ENCODE assay signal across 20 cellular contexts in genomic region chr6:117423754-117424153, GRCh38. TPM values are rescaled to one million over a fixed set of nuclear protein-coding genes. Genes with fewer than 3 reads are reported as not detected.
"Had no signal": no experiment of that assay in that cellular context is flagged by ENCODE, and none has a peak within 500 bp of the region (broad histone marks: within the 10 kb centered on the region; RNA-seq: fewer than 3 reads in every experiment).

No MANE protein-coding gene starts in this region.

- H3K27me3 ChIP-seq: esophagus squamous epithelium, tibial nerve had no signal

- H3K4me1 ChIP-seq: esophagus squamous epithelium, tibial nerve had no signal

- ATAC-seq: activated naive CD4-positive, alpha-beta T cell treated with anti-CD3 and anti-CD28 coated beads, Interleukin-2, amount 50 U/mL, for 72 hours; activated T-cell treated with anti-CD3 and anti-CD28 coated beads, Interleukin-2, amount 50 U/mL, for 4 hours; stimulated activated naive B cell treated with anti-CD40 and anti-IgM and Interleukin-4, amounts not matched to agents 10 μg/mL and 1 μg/mL and 100 μg/mL, for 72 hours; T-helper 17 cell; WTC11 had no signal

- H3K27ac ChIP-seq: esophagus squamous epithelium, skin epidermis, tibial nerve had no signal

- H3K36me3 Mint-ChIP-seq: activated naive CD4-positive, alpha-beta T cell treated with anti-CD3 and anti-CD28 coated beads, Interleukin-2, amount 50 U/mL, for 72 hours; naive B cell; WTC11 had no signal

- H3K27ac Mint-ChIP-seq: activated CD4-positive, alpha-beta memory T cell treated with anti-CD3 and anti-CD28 coated beads, Interleukin-2, amount 10 ng/mL, durations not matched to agents 7 days and 5 days; activated naive CD4-positive, alpha-beta T cell treated with anti-CD3 and anti-CD28 coated beads, Interleukin-2, amount 50 U/mL, for 72 hours; naive B cell; stimulated activated naive B cell treated with anti-CD40 and anti-IgM and Interleukin-4, amounts not matched to agents 10 μg/mL and 1 μg/mL and 100 μg/mL, for 72 hours; T-helper 17 cell; WTC11 had no signal

- H3K36me3 ChIP-seq: esophagus squamous epithelium, tibial nerve had no signal

- H3K4me3 Mint-ChIP-seq: activated CD4-positive, alpha-beta memory T cell treated with anti-CD3 and anti-CD28 coated beads, Interleukin-2, amount 10 ng/mL, durations not matched to agents 7 days and 5 days; activated T-cell treated with anti-CD3 and anti-CD28 coated beads, Interleukin-2, amount 50 U/mL, for 4 hours; naive B cell; stimulated activated naive B cell treated with anti-CD40 and anti-IgM and Interleukin-4, amounts not matched to agents 10 μg/mL and 1 μg/mL and 100 μg/mL, for 72 hours; T-helper 17 cell; WTC11 had no signal

- H3K9me3 Mint-ChIP-seq: activated CD4-positive, alpha-beta memory T cell treated with anti-CD3 and anti-CD28 coated beads, Interleukin-2, amount 10 ng/mL, durations not matched to agents 7 days and 5 days; activated naive CD4-positive, alpha-beta T cell treated with anti-CD3 and anti-CD28 coated beads, Interleukin-2, amount 50 U/mL, for 72 hours; activated T-cell treated with anti-CD3 and anti-CD28 coated beads, Interleukin-2, amount 50 U/mL, for 4 hours; WTC11 had no signal

- H3K4me1 Mint-ChIP-seq: activated CD4-positive, alpha-beta memory T cell treated with anti-CD3 and anti-CD28 coated beads, Interleukin-2, amount 10 ng/mL, durations not matched to agents 7 days and 5 days; naive B cell; stimulated activated naive B cell treated with anti-CD40 and anti-IgM and Interleukin-4, amounts not matched to agents 10 μg/mL and 1 μg/mL and 100 μg/mL, for 72 hours; WTC11 had no signal

- DNase-seq: activated CD4-positive, alpha-beta memory T cell treated with anti-CD3 and anti-CD28 coated beads, Interleukin-2, amount 10 ng/mL, durations not matched to agents 7 days and 5 days; activated CD4-positive, alpha-beta T cell treated with anti-CD3 and anti-CD28 coated beads for 4 hours; activated effector memory CD4-positive, alpha-beta T cell treated with anti-CD3 and anti-CD28 coated beads, Interleukin-2, amount 50 U/mL, for 16 hours; activated T-cell treated with anti-CD3 and anti-CD28 coated beads, Interleukin-2, amount 50 U/mL, for 4 hours; amniotic stem cell; central memory CD4-positive, alpha-beta T cell; cortex of kidney; effector CD4-positive, alpha-beta T cell; esophagus squamous epithelium; foreskin fibroblast; midbrain; naive B cell; stimulated activated CD4-positive, alpha-beta T cell treated with anti-CD3 and anti-CD28 coated beads, Interleukin-15, amount 100 ng/mL, for 24 hours; stimulated activated CD4-positive, alpha-beta T cell treated with anti-CD3 and anti-CD28 coated beads, Interleukin-4, amount 100 ng/mL, for 1 hour; stimulated activated naive B cell treated with anti-CD40 and anti-IgM and Interleukin-4, amounts not matched to agents 10 μg/mL and 1 μg/mL and 100 μg/mL, for 72 hours; T-helper 17 cell had no signal

- H3K9me3 ChIP-seq: esophagus squamous epithelium, tibial nerve had no signal

- H3K4me3 ChIP-seq: esophagus squamous epithelium, skin epidermis, tibial nerve had no signal

RNA-seq across cellular contexts. Expression of gene ROS1, which starts 2.0 kb away (rescaled TPM):
- total RNA-seq: activated CD4-positive, alpha-beta memory T cell treated with anti-CD3 and anti-CD28 coated beads, Interleukin-2, amount 10 ng/mL, durations not matched to agents 7 days and 5 days; activated naive CD4-positive, alpha-beta T cell treated with anti-CD3 and anti-CD28 coated beads, Interleukin-2, amount 50 U/mL, for 72 hours; esophagus squamous epithelium; T-helper 17 cell; tibial nerve had no signal
